10 cellular contexts compared by ENCODE assay signal in the genomic region with DNA sequence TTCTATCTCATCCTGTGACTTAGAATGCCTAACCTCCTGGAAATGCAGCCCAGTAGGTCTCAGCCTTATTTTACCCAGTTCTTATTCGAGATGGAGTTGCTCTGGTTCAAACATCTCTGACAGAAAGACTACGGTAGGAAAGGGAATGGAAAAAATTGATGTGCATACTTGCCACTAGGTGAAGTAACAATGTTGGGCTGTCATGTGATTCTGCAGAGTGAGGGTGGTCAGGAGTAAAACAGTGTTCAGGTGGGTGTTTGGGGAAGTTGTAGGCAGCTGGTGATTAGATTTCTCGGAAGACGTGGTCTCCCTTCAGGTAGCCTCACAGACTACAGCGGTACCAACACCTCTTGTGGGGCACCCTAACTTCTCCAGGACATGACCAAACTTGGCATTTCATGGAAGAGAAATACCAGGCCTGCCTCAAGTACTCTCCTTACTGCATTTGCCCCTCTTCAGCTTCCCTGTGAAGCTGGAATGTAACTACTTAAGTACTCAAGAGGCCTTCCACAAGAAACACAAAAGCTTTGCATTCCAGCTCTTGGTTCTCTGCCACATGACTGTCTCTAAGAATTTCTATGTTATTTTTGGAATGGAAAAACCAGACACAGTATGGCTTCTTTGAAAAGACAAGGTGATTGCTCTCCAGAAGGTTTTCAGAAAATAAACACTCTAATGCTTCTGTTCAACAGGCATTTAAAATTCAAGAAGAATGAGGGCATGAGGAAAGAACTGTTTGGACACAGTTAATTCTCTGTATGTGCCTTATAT. TPM values are rescaled to one million over a fixed set of nuclear protein-coding genes. Genes with fewer than 3 reads are reported as not detected.
A peak's percentile ranks its signal among the peaks of the same experiment; 100 is the strongest.
DNase-seq lines count a peak whose midpoint lies in the region; ATAC-seq, FAIRE-seq and TF ChIP-seq lines count a peak whose summit lies in the region.
"Had no signal": no experiment of that assay in that cellular context is flagged by ENCODE, and none has a peak within 500 bp of the region (broad histone marks: within the 10 kb centered on the region; RNA-seq: fewer than 3 reads in every experiment).

No MANE protein-coding gene starts in this region.

- H3K27ac ChIP-seq in SJCRH30 (no peak overlapping the region), tibial nerve (no peak overlapping the region)
- H3K27ac ChIP-seq: pancreas had no signal

- H3K9me3 ChIP-seq in SJCRH30 (replicated peaks) (0 out of 2 replicates have a peak, but pooled peaks cover 3% of the 10 kb centered on the region), tibial nerve (peaks cover 0 to under 1% (median 0%) of the 10 kb centered on the region in 4 donors)
- H3K9me3 ChIP-seq: pancreas had no signal

- intact Hi-C loops in left ventricle myocardium superior (cut with micrococcal nuclease): no loop called here

- H3K36me3 ChIP-seq in SJCRH30 (no peaks in the 10 kb centered on the region), tibial nerve (no peaks in the 10 kb centered on the region)
- H3K36me3 ChIP-seq: pancreas had no signal

- DNase-seq in GM04503 (ENCODE audit: low read depth): peak; percentile 49
- DNase-seq in amniotic stem cell (lab: John Stamatoyannopoulos, UW): peak; percentile 15
- no peak for DNase-seq in left ventricle myocardium superior
- DNase-seq in non-pigmented ciliary epithelial cell (ENCODE audit: low read depth): peak; percentile 49
- DNase-seq in SJCRH30: no peak
- DNase-seq in GM19239 (ENCODE audit: insufficient read length, low spot score): no peak
- no peak for DNase-seq in T-helper 2 cell treated with Interferon-gamma antibody and Interleukin-4, amounts not matched to agents 5 μg/mL and 100 μg/mL, for 36 hours (ENCODE audit: low spot score)
- DNase-seq in tibial nerve (ENCODE audit: low spot score in 2 of 2): no peak
- DNase-seq: pancreas had no signal

- TF ChIP-seq CTCF in tibial nerve (IDR thresholded peaks at IDR 0.05): no peak

- H3K27ac Mint-ChIP-seq in T-helper 2 cell treated with Interferon-gamma antibody and Interleukin-4, amounts not matched to agents 5 μg/mL and 100 μg/mL, for 36 hours: no peak overlapping the region

- no peak for TF ChIP-seq POLR2A in tibial nerve (IDR thresholded peaks at IDR 0.05)

- H3K4me3 Mint-ChIP-seq in T-helper 2 cell treated with Interferon-gamma antibody and Interleukin-4, amounts not matched to agents 5 μg/mL and 100 μg/mL, for 36 hours: no peak overlapping the region

- peaks cover 7% of the 10 kb centered on the region for H3K27me3 Mint-ChIP-seq in T-helper 2 cell treated with Interferon-gamma antibody and Interleukin-4, amounts not matched to agents 5 μg/mL and 100 μg/mL, for 36 hours (ENCODE audit: low read depth)

- TF ChIP-seq EP300 in tibial nerve (IDR thresholded peaks at IDR 0.05): no peak

- WGBS in tibial nerve, 2 donors: 79 to 81% methylated on average over 5 of the region's 5 CpGs

- H3K4me1 Mint-ChIP-seq in T-helper 2 cell treated with Interferon-gamma antibody and Interleukin-4, amounts not matched to agents 5 μg/mL and 100 μg/mL, for 36 hours (ENCODE audit: low read depth): no peaks in the 10 kb centered on the region

- FAIRE-seq in GM19239 (lab: Jason Lieb, UNC): no peak
- FAIRE-seq: frontal cortex, pancreas had no signal

- H3K4me1 ChIP-seq in SJCRH30 (no peaks in the 10 kb centered on the region), tibial nerve (no peaks in the 10 kb centered on the region)
- H3K4me1 ChIP-seq: pancreas had no signal

- peaks cover 13% of the 10 kb centered on the region for H3K9me3 Mint-ChIP-seq in T-helper 2 cell treated with Interferon-gamma antibody and Interleukin-4, amounts not matched to agents 5 μg/mL and 100 μg/mL, for 36 hours

- no peaks in the 10 kb centered on the region for H3K27me3 ChIP-seq in SJCRH30
- H3K27me3 ChIP-seq in tibial nerve: no peaks in the 10 kb centered on the region
- H3K27me3 ChIP-seq: pancreas had no signal

- H3K4me3 ChIP-seq in SJCRH30 (no peak overlapping the region), tibial nerve (no peak overlapping the region)
- H3K4me3 ChIP-seq: pancreas had no signal

- H3K36me3 Mint-ChIP-seq in T-helper 2 cell treated with Interferon-gamma antibody and Interleukin-4, amounts not matched to agents 5 μg/mL and 100 μg/mL, for 36 hours (ENCODE audit: low read depth): no peaks in the 10 kb centered on the region

- peak; percentile 62 for ATAC-seq in left ventricle myocardium superior
- ATAC-seq: pancreas had no signal

RNA-seq across cellular contexts. Expression of a gene that starts 17.4 kb away (rescaled TPM):
- 21.3 TPM for total RNA-seq in left ventricle myocardium superior
- 0.08 and 0.10 TPM in 2 replicates for total RNA-seq in SJCRH30 (2014; rRNA removed; shearing (Covaris generic))
- 1 to 10 TPM; 2.3 to 6.3 (median 3.7) TPM for total RNA-seq in tibial nerve

Comparison
In these comparisons a context has a peak if more than half of its experiments do, and no peak if none do; other contexts are left out.
1. DNase-seq: peak in GM04503 (single experiment), amniotic stem cell (single experiment) and non-pigmented ciliary epithelial cell (single experiment); none in left ventricle myocardium superior (single experiment), SJCRH30 (0 of 2), GM19239 (single experiment), T-helper 2 cell treated with Interferon-gamma antibody and Interleukin-4, amounts not matched to agents 5 μg/mL and 100 μg/mL, for 36 hours (single experiment) and tibial nerve (0 of 2).